In genomic region chr7:102873470-102874165, GRCh38 we compare ENCODE assay signal across 8 cellular contexts. TPM values are rescaled to one million over a fixed set of nuclear protein-coding genes. Genes with fewer than 3 reads are reported as not detected.
DNase-seq lines count a peak whose midpoint lies in the region; ATAC-seq lines count a peak whose summit lies in the region.

No MANE protein-coding gene starts in this region.

- DNase-seq in epithelial cell of prostate (ENCODE audit: low read depth, low spot score) (no peak), dermis blood vessel endothelial cell (no peak), NCI-H510A treated with DMSO at 0.1 percent for 48 hours (lab: John Stamatoyannopoulos, UW) (no peak), cerebellar nuclear complex (lab: John Stamatoyannopoulos, UW) (no peak)

- ATAC-seq in GM18511 (IDR thresholded peaks at IDR 0.05; ENCODE audit: unreplicated experiment) (peak; percentile 45), GM21528 (IDR thresholded peaks at IDR 0.05; ENCODE audit: low FRiP score, unreplicated experiment) (peak; percentile 10), HG03159 (IDR thresholded peaks at IDR 0.05; ENCODE audit: unreplicated experiment) (peak; percentile 29), GM21367 (IDR thresholded peaks at IDR 0.05; ENCODE audit: unreplicated experiment) (no peak)

- H3K27ac ChIP-seq in epithelial cell of prostate: peak overlapping the region; percentile 95

RNA-seq across cellular contexts. Expression of gene LRRC17, which starts 39.2 kb away (rescaled TPM):
- 1.2 and 2.0 TPM in 2 replicates for total RNA-seq in dermis blood vessel endothelial cell
